In the genomic region with DNA sequence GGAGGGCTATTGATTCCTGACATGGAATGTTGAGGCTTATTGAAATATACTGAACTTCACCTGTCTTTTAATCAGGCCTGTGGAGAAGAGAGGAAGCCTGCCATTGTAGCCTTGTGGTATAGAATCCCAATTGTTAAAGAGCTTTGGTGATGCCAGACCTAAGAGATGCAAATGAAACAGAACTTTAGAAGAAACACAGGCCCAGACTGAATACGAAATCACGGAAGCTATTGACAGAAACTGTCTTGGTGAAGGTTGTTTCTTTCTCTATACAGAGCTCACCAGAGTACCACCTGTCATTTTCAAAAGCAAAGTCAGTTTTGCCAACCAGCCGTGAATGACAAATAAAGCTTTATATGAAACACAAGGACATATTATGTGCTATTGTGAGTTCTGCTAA, we compare ENCODE assay signal across 1 cellular context.
TF ChIP-seq lines count a peak whose summit lies in the region.

No MANE protein-coding gene starts in this region.

TF ChIP-seq in H1, 55 proteins besides CTCF, POLR2A, EP300 and RAD21:
- TF ChIP-seq CHD7 (IDR thresholded peaks at IDR 0.05; ENCODE audit: insufficient replicate concordance, low read length) (peak; percentile 81), CHD1 (IDR thresholded peaks at IDR 0.05; ENCODE audit: low read depth, low read length) (no peak)
- TF ChIP-seq, protein P1, sequence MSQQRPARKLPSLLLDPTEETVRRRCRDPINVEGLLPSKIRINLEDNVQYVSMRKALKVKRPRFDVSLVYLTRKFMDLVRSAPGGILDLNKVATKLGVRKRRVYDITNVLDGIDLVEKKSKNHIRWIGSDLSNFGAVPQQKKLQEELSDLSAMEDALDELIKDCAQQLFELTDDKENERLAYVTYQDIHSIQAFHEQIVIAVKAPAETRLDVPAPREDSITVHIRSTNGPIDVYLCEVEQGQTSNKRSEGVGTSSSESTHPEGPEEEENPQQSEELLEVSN (IDR thresholded peaks at IDR 0.05) = no peak
